In the genomic region with DNA sequence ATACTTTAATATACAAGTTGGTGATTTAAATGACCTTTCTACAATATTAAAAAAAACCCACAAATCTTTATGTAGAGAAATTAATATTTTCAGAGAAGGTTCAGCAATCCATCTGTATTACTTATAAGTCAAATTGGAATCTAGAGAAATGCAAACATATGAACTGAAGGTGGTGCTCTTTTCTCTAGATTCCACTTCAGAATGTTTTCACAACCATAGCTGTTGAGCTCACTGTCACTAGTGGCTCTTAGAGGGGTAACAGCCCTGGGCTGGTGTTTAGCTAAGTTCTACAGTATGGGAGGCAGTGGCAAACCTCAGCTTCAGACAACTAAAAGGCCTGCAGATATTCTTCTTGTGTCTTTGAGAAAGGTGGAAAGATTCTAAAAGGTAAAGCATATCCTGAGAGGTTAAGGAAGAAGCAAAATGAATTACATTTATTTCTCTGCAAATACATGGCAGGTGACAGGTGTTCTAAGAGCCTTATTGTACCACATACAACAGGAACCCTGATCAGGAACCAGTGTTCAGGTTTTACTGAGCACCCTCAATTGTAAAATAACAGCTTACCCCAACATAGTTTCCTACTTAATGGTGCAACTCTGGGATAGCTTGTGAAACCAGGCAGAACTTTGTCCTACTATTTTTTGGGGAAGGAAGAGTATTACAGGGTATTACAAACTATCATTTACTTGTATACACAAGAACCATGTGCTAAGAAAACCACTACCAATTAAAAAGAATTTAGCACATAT, we compare ENCODE assay signal across 8 cellular contexts. TPM values are rescaled to one million over a fixed set of nuclear protein-coding genes. Genes with fewer than 3 reads are reported as not detected.
A peak's percentile ranks its signal among the peaks of the same experiment; 100 is the strongest.
DNase-seq lines count a peak whose midpoint lies in the region; ATAC-seq and TF ChIP-seq lines count a peak whose summit lies in the region.

No MANE protein-coding gene starts in this region.

- no peaks in the 10 kb centered on the region for H3K9me3 Mint-ChIP-seq in activated T-cell treated with anti-CD3 and anti-CD28 coated beads, Interleukin-2, amount 50 U/mL, for 72 hours
- H3K9me3 Mint-ChIP-seq in H9 (peaks cover 8 to 11% of the 10 kb centered on the region in 2 experiments; a peak in 4 of 5 replicates), nephron progenitor cell (peaks cover 16% of the 10 kb centered on the region)

- H4K20me1 ChIP-seq in OCI-LY1 (ENCODE audit: insufficient read depth, low read length), result no peaks in the 10 kb centered on the region
- no peaks in the 10 kb centered on the region for H4K20me1 ChIP-seq in H9 (ENCODE audit: control insufficient read depth, insufficient read depth, insufficient read length)

- H3K9me3 ChIP-seq in OCI-LY1 (ENCODE audit: low read length), result no peaks in the 10 kb centered on the region
- H3K9me3 ChIP-seq in H9 (ENCODE audit: control insufficient read depth, low read depth, low read length), result no peaks in the 10 kb centered on the region

- H4K8ac ChIP-seq in H9 (replicated peaks; ENCODE audit: insufficient read length, low read depth, low read length), result no peak overlapping the region

- no peak overlapping the region for H2BK20ac ChIP-seq in H9 (ENCODE audit: low read depth, low read length, poor library complexity, severe bottlenecking)

- H3K4ac ChIP-seq in H9 (ENCODE audit: low read depth, low read length), result no peak overlapping the region

- H3K27ac Mint-ChIP-seq in activated T-cell treated with anti-CD3 and anti-CD28 coated beads, Interleukin-2, amount 50 U/mL, for 72 hours, result peak overlapping the region; percentile 75
- H3K27ac Mint-ChIP-seq in H9 (no peak overlapping the region; a peak in 1 of 7 replicates), nephron progenitor cell (no peak overlapping the region)

- no peak overlapping the region for H3T11ph ChIP-seq in H9 (ENCODE audit: low read length)

- peak; percentile 48 for TF ChIP-seq CTCF in OCI-LY1 (IDR thresholded peaks at IDR 0.05; ENCODE audit: low read length)
- no peak for TF ChIP-seq CTCF in H9 (conservative IDR thresholded peaks at IDR 0.05)
- TF ChIP-seq CTCF in nephron progenitor cell (IDR thresholded peaks at IDR 0.05), result no peak

- H3K36me3 ChIP-seq in OCI-LY1 (ENCODE audit: insufficient read depth, low read length) (peaks cover 38% of the 10 kb centered on the region), rectal smooth muscle tissue (ENCODE audit: control insufficient read depth, insufficient read depth, low read length) (peaks cover 5% of the 10 kb centered on the region)

- H3K4me3 Mint-ChIP-seq in activated T-cell treated with anti-CD3 and anti-CD28 coated beads, Interleukin-2, amount 50 U/mL, for 72 hours, result no peak overlapping the region
- H3K4me3 Mint-ChIP-seq in H9, result no peak overlapping the region
- H3K4me3 Mint-ChIP-seq in nephron progenitor cell, result no peak overlapping the region

- peaks cover 2 to 24% of the 10 kb centered on the region in 2 donors for H3K36me3 Mint-ChIP-seq in activated T-cell treated with anti-CD3 and anti-CD28 coated beads, Interleukin-2, amount 50 U/mL, for 72 hours (ENCODE audit: insufficient read depth in 2 of 2)
- H3K36me3 Mint-ChIP-seq in H9 (ENCODE audit: insufficient read depth in 1 of 3, low read depth in 3 of 3) (peaks cover 19 to 50% (median 36%) of the 10 kb centered on the region in 3 experiments), nephron progenitor cell (ENCODE audit: low read depth) (peaks cover 53% of the 10 kb centered on the region)

- H3K27ac ChIP-seq in OCI-LY1 (ENCODE audit: low read depth, low read length, poor library complexity, severe bottlenecking), result peak overlapping the region; percentile 81
- H3K27ac ChIP-seq in rectal smooth muscle tissue (ENCODE audit: low read depth, low read length), result no peak overlapping the region
- no peak overlapping the region for H3K27ac ChIP-seq in H9 (ENCODE audit: insufficient read length, low read depth, low read length)

- H3K4me2 ChIP-seq in OCI-LY1 (ENCODE audit: low read length) (no peak overlapping the region), H9 (ENCODE audit: insufficient read depth, insufficient read length, low read length) (no peak overlapping the region)

- no peaks in the 10 kb centered on the region for H3K23me2 ChIP-seq in H9 (ENCODE audit: insufficient read length, low read depth, low read length, poor library complexity, severe bottlenecking)

- H3K9ac ChIP-seq in OCI-LY1 (ENCODE audit: low read length) (no peak overlapping the region), rectal smooth muscle tissue (ENCODE audit: low read length) (no peak overlapping the region), H9 (ENCODE audit: extremely low read depth, insufficient read length, low read length) (no peak overlapping the region)

- H3K4me3 ChIP-seq in OCI-LY1 (ENCODE audit: low read depth, low read length, poor library complexity, severe bottlenecking) (no peak overlapping the region), rectal smooth muscle tissue (ENCODE audit: low read length) (peak overlapping the region; percentile 8)

- H3K4me1 Mint-ChIP-seq in activated T-cell treated with anti-CD3 and anti-CD28 coated beads, Interleukin-2, amount 50 U/mL, for 72 hours (ENCODE audit: low read depth), result peaks cover 5% of the 10 kb centered on the region
- no peaks in the 10 kb centered on the region for H3K4me1 Mint-ChIP-seq in H9
- no peaks in the 10 kb centered on the region for H3K4me1 Mint-ChIP-seq in nephron progenitor cell

- H3K27me3 Mint-ChIP-seq in activated T-cell treated with anti-CD3 and anti-CD28 coated beads, Interleukin-2, amount 50 U/mL, for 72 hours (ENCODE audit: low read depth), result no peaks in the 10 kb centered on the region
- H3K27me3 Mint-ChIP-seq in H9 (ENCODE audit: low read depth) (no peaks in the 10 kb centered on the region), nephron progenitor cell (ENCODE audit: low read depth, poor library complexity) (no peaks in the 10 kb centered on the region)

- H2AFZ ChIP-seq in OCI-LY1 (ENCODE audit: low read length) (no peak overlapping the region), H9 (ENCODE audit: low read length) (no peak overlapping the region)

- no peak overlapping the region for H2BK120ac ChIP-seq in H9 (ENCODE audit: low read depth, low read length, poor library complexity, severe bottlenecking)

- H3K14ac ChIP-seq in H9 (ENCODE audit: insufficient read depth, low read length), result no peak overlapping the region

- H3K79me1 ChIP-seq in H9 (ENCODE audit: insufficient read depth, low read depth, low read length, poor library complexity, severe bottlenecking), result no peaks in the 10 kb centered on the region

- H4K5ac ChIP-seq in H9 (ENCODE audit: insufficient read length, low read depth, low read length), result no peak overlapping the region

- H3K56ac ChIP-seq in H9 (ENCODE audit: insufficient read length, low read depth, low read length), result no peak overlapping the region

- no peak overlapping the region for H2BK15ac ChIP-seq in H9 (ENCODE audit: low read depth, low read length)

- H3K79me2 ChIP-seq in OCI-LY1 (ENCODE audit: insufficient read depth, low read length) (no peaks in the 10 kb centered on the region), H9 (ENCODE audit: insufficient read depth, low read length) (no peaks in the 10 kb centered on the region)

- H2BK5ac ChIP-seq in H9 (ENCODE audit: insufficient read length, low read length), result no peak overlapping the region

- no peak overlapping the region for H2AK5ac ChIP-seq in H9 (ENCODE audit: insufficient read length, low read length)

- H3K4me1 ChIP-seq in OCI-LY1 (ENCODE audit: insufficient read depth, low read length, severe bottlenecking) (peaks cover 35% of the 10 kb centered on the region), rectal smooth muscle tissue (ENCODE audit: control insufficient read depth, insufficient read depth, low read length) (no peaks in the 10 kb centered on the region), H9 (ENCODE audit: insufficient read depth, low read length) (no peaks in the 10 kb centered on the region)

- H3K27me3 ChIP-seq in OCI-LY1 (ENCODE audit: insufficient read depth, low read length) (no peaks in the 10 kb centered on the region), rectal smooth muscle tissue (ENCODE audit: control insufficient read depth, insufficient read depth, low read length) (no peaks in the 10 kb centered on the region), H9 (ENCODE audit: insufficient read depth, low read length) (no peaks in the 10 kb centered on the region)

- no peaks in the 10 kb centered on the region for H3F3A ChIP-seq in OCI-LY1 (ENCODE audit: insufficient read depth, low read length)

- peak; percentile 41 to 42 for ATAC-seq in activated T-cell treated with anti-CD3 and anti-CD28 coated beads, Interleukin-2, amount 50 U/mL, for 72 hours (replicated peaks in 1 of 2)

- H3K18ac ChIP-seq in H9 (ENCODE audit: insufficient read length, low read depth, low read length), result no peak overlapping the region

- no peak overlapping the region for H2BK12ac ChIP-seq in H9 (ENCODE audit: insufficient read length, low read depth, low read length)

- no peak for DNase-seq in activated T-cell treated with anti-CD3 and anti-CD28 coated beads, Interleukin-2, amount 50 U/mL, for 72 hours
- no peak for DNase-seq in activated T-cell treated with anti-CD3 and anti-CD28 coated beads, Interleukin-2, amount 50 U/mL, for 1 hour
- peak; percentile 6 for DNase-seq in effector CD4-positive, alpha-beta T cell
- DNase-seq in H9 (no peak), anterior cingulate cortex (lab: John Stamatoyannopoulos, UW) (no peak), nephron progenitor cell (no peak)

- no peak overlapping the region for H3K23ac ChIP-seq in H9 (ENCODE audit: insufficient read length, low read depth, low read length)

- H3K9me2 ChIP-seq in OCI-LY1 (ENCODE audit: low read depth, low read length), result no peaks in the 10 kb centered on the region

- H4K91ac ChIP-seq in H9 (ENCODE audit: insufficient read length, low read depth, low read length), result no peak overlapping the region

RNA-seq across cellular contexts. Expression of a gene that starts 56.6 kb away (rescaled TPM):
- total RNA-seq in activated T-cell treated with anti-CD3 and anti-CD28 coated beads, Interleukin-2, amount 50 U/mL, for 72 hours, result 10 to 100 TPM; 33.2 to 49.2 TPM
- total RNA-seq in H9 (2021), result 53.1 and 59.6 TPM in 2 replicates
